In the genomic region with DNA sequence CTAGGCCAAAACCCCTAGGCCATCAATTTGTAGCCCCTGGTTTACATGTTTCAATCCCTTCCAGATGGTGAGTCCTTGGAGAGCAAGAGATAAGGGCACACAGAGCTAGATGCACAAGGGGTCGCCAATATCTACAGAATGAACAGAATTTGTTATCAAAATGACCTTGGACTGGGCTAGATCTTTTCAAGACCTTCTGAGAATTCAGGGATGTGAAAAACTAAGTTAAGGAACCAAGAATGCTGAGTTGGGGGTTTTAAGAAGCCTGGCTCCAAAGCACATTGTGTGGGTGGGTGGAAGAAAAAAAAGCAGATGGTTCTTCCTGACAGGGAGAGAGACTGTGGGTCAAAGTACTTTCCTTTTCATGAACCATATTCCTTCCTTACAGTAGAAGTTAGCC, we compare ENCODE assay signal across 1 cellular context.
TF ChIP-seq lines count a peak whose summit lies in the region.

No MANE protein-coding gene starts in this region.

TF ChIP-seq in HCT116, 20 proteins besides CTCF, POLR2A, EP300 and RAD21:
- no peak for TF ChIP-seq EZH2phosphoT487 (IDR thresholded peaks at IDR 0.05; ENCODE audit: borderline replicate concordance)
- TF ChIP-seq, protein P1, sequence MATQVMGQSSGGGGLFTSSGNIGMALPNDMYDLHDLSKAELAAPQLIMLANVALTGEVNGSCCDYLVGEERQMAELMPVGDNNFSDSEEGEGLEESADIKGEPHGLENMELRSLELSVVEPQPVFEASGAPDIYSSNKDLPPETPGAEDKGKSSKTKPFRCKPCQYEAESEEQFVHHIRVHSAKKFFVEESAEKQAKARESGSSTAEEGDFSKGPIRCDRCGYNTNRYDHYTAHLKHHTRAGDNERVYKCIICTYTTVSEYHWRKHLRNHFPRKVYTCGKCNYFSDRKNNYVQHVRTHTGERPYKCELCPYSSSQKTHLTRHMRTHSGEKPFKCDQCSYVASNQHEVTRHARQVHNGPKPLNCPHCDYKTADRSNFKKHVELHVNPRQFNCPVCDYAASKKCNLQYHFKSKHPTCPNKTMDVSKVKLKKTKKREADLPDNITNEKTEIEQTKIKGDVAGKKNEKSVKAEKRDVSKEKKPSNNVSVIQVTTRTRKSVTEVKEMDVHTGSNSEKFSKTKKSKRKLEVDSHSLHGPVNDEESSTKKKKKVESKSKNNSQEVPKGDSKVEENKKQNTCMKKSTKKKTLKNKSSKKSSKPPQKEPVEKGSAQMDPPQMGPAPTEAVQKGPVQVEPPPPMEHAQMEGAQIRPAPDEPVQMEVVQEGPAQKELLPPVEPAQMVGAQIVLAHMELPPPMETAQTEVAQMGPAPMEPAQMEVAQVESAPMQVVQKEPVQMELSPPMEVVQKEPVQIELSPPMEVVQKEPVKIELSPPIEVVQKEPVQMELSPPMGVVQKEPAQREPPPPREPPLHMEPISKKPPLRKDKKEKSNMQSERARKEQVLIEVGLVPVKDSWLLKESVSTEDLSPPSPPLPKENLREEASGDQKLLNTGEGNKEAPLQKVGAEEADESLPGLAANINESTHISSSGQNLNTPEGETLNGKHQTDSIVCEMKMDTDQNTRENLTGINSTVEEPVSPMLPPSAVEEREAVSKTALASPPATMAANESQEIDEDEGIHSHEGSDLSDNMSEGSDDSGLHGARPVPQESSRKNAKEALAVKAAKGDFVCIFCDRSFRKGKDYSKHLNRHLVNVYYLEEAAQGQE (IDR thresholded peaks at IDR 0.05; ENCODE audit: low read depth) = no peak
- TF ChIP-seq POLR2AphosphoS5 (IDR thresholded peaks at IDR 0.05; ENCODE audit: low read depth, low read length) = peak; percentile 20; the same call in 1 of the 2 replicates
